In the genomic region with DNA sequence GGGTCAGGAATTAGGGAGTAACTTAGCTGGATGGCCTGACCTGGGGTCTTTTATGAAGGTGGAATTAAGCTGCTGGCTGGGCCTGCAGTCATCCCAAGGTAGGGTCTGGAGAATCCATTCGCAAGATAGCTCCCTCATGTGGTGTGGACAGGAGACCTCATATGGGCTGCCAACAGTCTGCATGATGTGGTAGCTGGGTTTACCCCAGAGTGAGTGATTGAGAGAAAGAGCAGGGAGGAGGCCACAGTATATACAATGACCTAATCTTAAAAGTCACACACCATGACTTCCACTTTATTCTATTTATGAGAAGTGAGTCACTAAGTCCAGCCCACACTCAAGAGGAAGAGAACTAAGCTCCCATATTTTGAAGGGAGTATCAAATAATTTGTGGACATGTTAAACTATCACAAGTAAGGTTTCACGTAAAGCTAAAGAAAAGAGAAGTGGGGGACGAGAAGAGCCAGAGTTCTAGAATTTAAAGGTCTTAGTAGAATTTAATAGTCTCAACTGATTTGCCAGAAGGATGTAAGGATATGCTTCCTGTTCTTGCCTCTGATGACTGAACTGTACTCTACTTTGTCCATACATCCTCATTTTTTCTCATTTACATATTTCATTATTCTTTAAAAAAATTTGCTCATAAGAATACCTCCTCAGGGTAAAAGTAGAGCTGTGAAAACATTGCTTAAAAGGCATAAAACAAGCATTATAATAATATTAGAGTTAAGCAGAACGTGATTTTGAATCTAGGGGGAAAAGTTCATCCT, we compare ENCODE assay signal across 9 cellular contexts.
DNase-seq lines count a peak whose midpoint lies in the region; ATAC-seq, FAIRE-seq and TF ChIP-seq lines count a peak whose summit lies in the region.
"Had no signal": no experiment of that assay in that cellular context is flagged by ENCODE, and none has a peak within 500 bp of the region (broad histone marks: within the 10 kb centered on the region; RNA-seq: fewer than 3 reads in every experiment).

No MANE protein-coding gene starts in this region.

- ATAC-seq in GM21360 (IDR thresholded peaks at IDR 0.05; ENCODE audit: unreplicated experiment), result peak; percentile 72

- H3K36me3 ChIP-seq in bronchial epithelial cell (ENCODE audit: control insufficient read depth, insufficient read depth, low read length), result no peaks in the 10 kb centered on the region
- H3K36me3 ChIP-seq: adrenal gland had no signal

- H3K27me3 ChIP-seq in bronchial epithelial cell (ENCODE audit: control insufficient read depth, insufficient read depth, low read length), result no peaks in the 10 kb centered on the region
- H3K27me3 ChIP-seq: adrenal gland had no signal

- no peak for FAIRE-seq in bronchial epithelial cell (lab: Jason Lieb, UNC)
- FAIRE-seq in urothelium cell line (lab: Jason Lieb, UNC), result no peak

- TF ChIP-seq CTCF in AG09319 (IDR thresholded peaks at IDR 0.05; ENCODE audit: low read depth, low read length) (peak; percentile 12), bronchial epithelial cell (IDR thresholded peaks at IDR 0.05; ENCODE audit: insufficient read depth, low read length, severe bottlenecking) (no peak)

- no peak overlapping the region for H3K4me3 ChIP-seq in bronchial epithelial cell (ENCODE audit: low read depth, low read length)
- H3K4me3 ChIP-seq: adrenal gland had no signal

- no peak for DNase-seq in AG09319 (ENCODE audit: extremely low read depth, low read depth)
- peak; percentile 19 for DNase-seq in HT-29 (ENCODE audit: low spot score)
- peak; percentile 50 for DNase-seq in bronchial epithelial cell (ENCODE audit: low read depth)
- peak; percentile 11 for DNase-seq in urothelium cell line (ENCODE audit: low spot score)
- DNase-seq in HPDE6-E6E7 (ENCODE audit: extremely low spot score), result no peak
- DNase-seq in COR-L47 (lab: John Stamatoyannopoulos, UW), result no peak
- no peak for DNase-seq in activated T-cell treated with anti-CD3 and anti-CD28 coated beads, Interleukin-2, amount 50 U/mL, for 48 hours

Comparison
In these comparisons a context has a peak if more than half of its experiments do, and no peak if none do; other contexts are left out.
1. DNase-seq: peak in HT-29 (single experiment), bronchial epithelial cell (single experiment) and urothelium cell line (single experiment); none in AG09319 (single experiment), HPDE6-E6E7 (single experiment), COR-L47 (single experiment) and activated T-cell treated with anti-CD3 and anti-CD28 coated beads, Interleukin-2, amount 50 U/mL, for 48 hours (0 of 2).